Comparison of ENCODE assay signal across 17 cellular contexts in genomic region chr11:125281831-125282595, GRCh38.
DNase-seq lines count a peak whose midpoint lies in the region; ATAC-seq and TF ChIP-seq lines count a peak whose summit lies in the region.
"Had no signal": no experiment of that assay in that cellular context is flagged by ENCODE, and none has a peak within 500 bp of the region (broad histone marks: within the 10 kb centered on the region; RNA-seq: fewer than 3 reads in every experiment).

No MANE protein-coding gene starts in this region.

- H3K27ac Mint-ChIP-seq in activated CD4-positive, alpha-beta T cell treated with anti-CD3 and anti-CD28 coated beads, Interleukin-2, amount 10 ng/mL, durations not matched to agents 7 days and 5 days, result no peak overlapping the region
- H3K27ac Mint-ChIP-seq: activated naive CD8-positive, alpha-beta T cell treated with anti-CD3 and anti-CD28 coated beads, Interleukin-2, amount 10 ng/mL, durations not matched to agents 7 days and 5 days; activated T-helper 2 cell treated with anti-CD3 and anti-CD28 coated beads, Interferon-gamma antibody, Interleukin-2, Interleukin-4, amounts not matched to agents 10 μg/mL and 5 μg/mL and 100 μg/mL, durations not matched to agents 14 hours and 24 hours and 36 hours; dendritic cell treated with granulocyte-macrophage colony-stimulating factor and Interleukin-4, amounts not matched to agents 40 ng/mL and 50 ng/mL, for 4 days had no signal

- ATAC-seq in GM18861 (IDR thresholded peaks at IDR 0.05; ENCODE audit: unreplicated experiment) (no peak), HG03354 (IDR thresholded peaks at IDR 0.05; ENCODE audit: poor library complexity, severe bottlenecking, unreplicated experiment) (no peak)
- ATAC-seq: activated CD4-positive, CD25-positive, alpha-beta regulatory T cell treated with anti-CD3 and anti-CD28 coated beads, Interleukin-2, amount 50 U/mL, for 24 hours; body of pancreas had no signal

- POLR2A ChIA-PET in activated CD4-positive, alpha-beta T cell treated with anti-CD3 and anti-CD28 coated beads, Interleukin-2, amount 10 ng/mL, durations not matched to agents 7 days and 5 days (lab: Charles Lee), result no interaction called here
- POLR2A ChIA-PET in RWPE1 (lab: Yijun Ruan, JAX; ENCODE audit: low non-redundant PET), result no interaction called here

- no peak overlapping the region for H3K4me3 ChIP-seq in smooth muscle cell
- H3K4me3 ChIP-seq: body of pancreas, hepatocyte had no signal

- TF ChIP-seq CTCF in RWPE1 (conservative IDR thresholded peaks at IDR 0.05; ENCODE audit: low read depth) (no peak), smooth muscle cell (IDR thresholded peaks at IDR 0.05; ENCODE audit: borderline replicate concordance, insufficient read depth, poor library complexity, severe bottlenecking) (no peak)

- H3K27me3 Mint-ChIP-seq in activated CD4-positive, alpha-beta T cell treated with anti-CD3 and anti-CD28 coated beads, Interleukin-2, amount 10 ng/mL, durations not matched to agents 7 days and 5 days, result peaks cover 3% of the 10 kb centered on the region
- H3K27me3 Mint-ChIP-seq: dendritic cell treated with granulocyte-macrophage colony-stimulating factor and Interleukin-4, amounts not matched to agents 40 ng/mL and 50 ng/mL, for 4 days had no signal

- H3K4me1 Mint-ChIP-seq in activated CD4-positive, alpha-beta T cell treated with anti-CD3 and anti-CD28 coated beads, Interleukin-2, amount 10 ng/mL, durations not matched to agents 7 days and 5 days, result no peaks in the 10 kb centered on the region
- H3K4me1 Mint-ChIP-seq: activated naive CD8-positive, alpha-beta T cell treated with anti-CD3 and anti-CD28 coated beads, Interleukin-2, amount 10 ng/mL, durations not matched to agents 7 days and 5 days had no signal

- H3K4me2 ChIP-seq in smooth muscle cell, result peak overlapping the region; percentile 33
- H3K4me2 ChIP-seq: hepatocyte, SK-N-SH had no signal

- no peaks in the 10 kb centered on the region for H4K20me1 ChIP-seq in smooth muscle cell (ENCODE audit: low read depth)

- no peak overlapping the region for H2AFZ ChIP-seq in smooth muscle cell (ENCODE audit: low read depth)
- H2AFZ ChIP-seq: hepatocyte had no signal

- no peaks in the 10 kb centered on the region for H3K36me3 Mint-ChIP-seq in activated CD4-positive, alpha-beta T cell treated with anti-CD3 and anti-CD28 coated beads, Interleukin-2, amount 10 ng/mL, durations not matched to agents 7 days and 5 days (ENCODE audit: low read depth)
- H3K36me3 Mint-ChIP-seq: activated naive CD8-positive, alpha-beta T cell treated with anti-CD3 and anti-CD28 coated beads, Interleukin-2, amount 10 ng/mL, durations not matched to agents 7 days and 5 days had no signal

- H3K9me3 Mint-ChIP-seq in activated CD4-positive, alpha-beta T cell treated with anti-CD3 and anti-CD28 coated beads, Interleukin-2, amount 10 ng/mL, durations not matched to agents 7 days and 5 days, result no peaks in the 10 kb centered on the region
- H3K9me3 Mint-ChIP-seq: activated naive CD8-positive, alpha-beta T cell treated with anti-CD3 and anti-CD28 coated beads, Interleukin-2, amount 10 ng/mL, durations not matched to agents 7 days and 5 days; activated T-helper 2 cell treated with anti-CD3 and anti-CD28 coated beads, Interferon-gamma antibody, Interleukin-2, Interleukin-4, amounts not matched to agents 10 μg/mL and 5 μg/mL and 100 μg/mL, durations not matched to agents 14 hours and 24 hours and 36 hours; dendritic cell treated with granulocyte-macrophage colony-stimulating factor and Interleukin-4, amounts not matched to agents 40 ng/mL and 50 ng/mL, for 4 days had no signal

- H3K9ac ChIP-seq in smooth muscle cell (ENCODE audit: low read depth), result peak overlapping the region; percentile 35
- H3K9ac ChIP-seq: SK-N-SH had no signal

- H3K9me3 ChIP-seq in smooth muscle cell (replicated peaks; ENCODE audit: low read depth), result no peaks in the 10 kb centered on the region
- H3K9me3 ChIP-seq: body of pancreas, SK-N-SH had no signal

- WGBS in smooth muscle cell (ENCODE audit: low lambda C conversion rate), result 48% methylated on average over 12 of the region's 12 CpGs

- peaks cover 5% of the 10 kb centered on the region for H3K79me2 ChIP-seq in smooth muscle cell (ENCODE audit: low read depth)
- H3K79me2 ChIP-seq: hepatocyte had no signal

- no peak overlapping the region for H3K27ac ChIP-seq in RWPE1
- no peak overlapping the region for H3K27ac ChIP-seq in epithelial cell of prostate
- H3K27ac ChIP-seq in smooth muscle cell (ENCODE audit: low read depth), result peak overlapping the region; percentile 72
- H3K27ac ChIP-seq: body of pancreas, hepatocyte had no signal

- CTCF ChIA-PET in activated CD4-positive, alpha-beta T cell treated with anti-CD3 and anti-CD28 coated beads, Interleukin-2, amount 10 ng/mL, durations not matched to agents 7 days and 5 days (lab: Charles Lee), result interaction anchor here (0.8 kb wide), 1 partner anchor 10 kb away, joined by 3 read pairs; no protein-coding TSS in a partner anchor
- CTCF ChIA-PET in RWPE1 (lab: Yijun Ruan, JAX), result no interaction called here

- peak; percentile 18 for DNase-seq in activated CD4-positive, alpha-beta T cell treated with anti-CD3 and anti-CD28 coated beads for 48 hours
- no peak for DNase-seq in activated CD4-positive, alpha-beta T cell treated with anti-CD3 and anti-CD28 coated beads, Interleukin-2, amount 10 ng/mL, durations not matched to agents 7 days and 5 days
- DNase-seq in RWPE1 (ENCODE audit: low spot score) (peak; percentile 11), epithelial cell of prostate (ENCODE audit: low read depth, low spot score) (peak; percentile 52), smooth muscle cell (lab: John Stamatoyannopoulos, UW; ENCODE audit: unreplicated experiment) (no peak), GM19240 (ENCODE audit: insufficient read length, low spot score) (no peak)
- DNase-seq: activated naive CD8-positive, alpha-beta T cell treated with anti-CD3 and anti-CD28 coated beads, Interleukin-2, amount 10 ng/mL, durations not matched to agents 7 days and 5 days; body of pancreas; NCI-H1694; nucleus accumbens; SK-N-SH had no signal

- H3K36me3 ChIP-seq in smooth muscle cell (ENCODE audit: low read depth), result no peaks in the 10 kb centered on the region

- H3K27me3 ChIP-seq in smooth muscle cell (ENCODE audit: low read depth), result no peaks in the 10 kb centered on the region
- H3K27me3 ChIP-seq: body of pancreas, hepatocyte had no signal

- H3K4me3 Mint-ChIP-seq in activated CD4-positive, alpha-beta T cell treated with anti-CD3 and anti-CD28 coated beads, Interleukin-2, amount 10 ng/mL, durations not matched to agents 7 days and 5 days, result no peak overlapping the region
- H3K4me3 Mint-ChIP-seq: activated naive CD8-positive, alpha-beta T cell treated with anti-CD3 and anti-CD28 coated beads, Interleukin-2, amount 10 ng/mL, durations not matched to agents 7 days and 5 days; dendritic cell treated with granulocyte-macrophage colony-stimulating factor and Interleukin-4, amounts not matched to agents 40 ng/mL and 50 ng/mL, for 4 days had no signal

- H3F3A ChIP-seq in smooth muscle cell (ENCODE audit: low read depth), result peaks cover 9% of the 10 kb centered on the region

- peaks cover 17% of the 10 kb centered on the region for H3K4me1 ChIP-seq in smooth muscle cell (ENCODE audit: low read depth)

Comparison
In these comparisons a context has a peak if more than half of its experiments do, and no peak if none do; other contexts are left out.
1. DNase-seq: peak in activated CD4-positive, alpha-beta T cell treated with anti-CD3 and anti-CD28 coated beads for 48 hours (single experiment), RWPE1 (single experiment) and epithelial cell of prostate (single experiment); none in activated CD4-positive, alpha-beta T cell treated with anti-CD3 and anti-CD28 coated beads, Interleukin-2, amount 10 ng/mL, durations not matched to agents 7 days and 5 days (single experiment), smooth muscle cell (single experiment) and GM19240 (single experiment).